ENCODE assay signal across 16 cellular contexts in the genomic region with DNA sequence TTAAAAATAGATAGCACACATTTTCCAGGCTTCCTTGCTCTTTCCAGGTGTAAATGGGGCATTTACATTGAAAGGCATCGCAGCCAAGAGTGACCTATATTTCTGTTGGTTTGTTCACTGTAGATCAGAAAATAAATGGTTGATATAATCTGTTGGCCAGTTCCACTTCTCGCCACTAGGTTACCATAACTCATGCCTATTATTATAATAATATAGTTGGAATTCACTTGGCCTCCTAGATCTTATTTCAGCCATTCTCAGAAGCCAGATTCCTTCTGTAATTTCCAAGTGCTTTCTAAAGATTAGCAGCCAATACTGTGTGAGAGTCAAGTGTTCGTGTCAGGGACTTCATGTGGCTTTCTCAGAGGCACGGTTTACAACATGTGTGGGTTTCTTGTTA.
DNase-seq lines count a peak whose midpoint lies in the region; ATAC-seq and TF ChIP-seq lines count a peak whose summit lies in the region.
"Had no signal": no experiment of that assay in that cellular context is flagged by ENCODE, and none has a peak within 500 bp of the region (broad histone marks: within the 10 kb centered on the region; RNA-seq: fewer than 3 reads in every experiment).

No MANE protein-coding gene starts in this region.

- TF ChIP-seq CTCF in GM12872 (IDR thresholded peaks at IDR 0.05; ENCODE audit: insufficient read depth, low read depth, low read length) (peak; percentile 26; the same call in 1 of the 3 replicates), HL-60 (IDR thresholded peaks at IDR 0.05; ENCODE audit: insufficient read depth, low read length) (peak; percentile 5), choroid plexus epithelial cell (conservative IDR thresholded peaks at IDR 0.05; ENCODE audit: low read depth, low read length) (peak; percentile 20), progenitor cell of endocrine pancreas (IDR thresholded peaks at IDR 0.05; ENCODE audit: unreplicated experiment) (peak; percentile 32)

- no peak overlapping the region for H3K27ac ChIP-seq in HL-60 (replicated peaks)
- H3K27ac ChIP-seq: BLaER1 treated with 17β-estradiol and CSF1 and Interleukin-3, amounts not matched to agents 10 nM and 100 nM; lower lobe of right lung had no signal

- H3K36me3 Mint-ChIP-seq in progenitor cell of endocrine pancreas (ENCODE audit: insufficient read depth), result no peaks in the 10 kb centered on the region
- H3K36me3 Mint-ChIP-seq in immature natural killer cell, result no peaks in the 10 kb centered on the region
- H3K36me3 Mint-ChIP-seq: brain; naive thymus-derived CD4-positive, alpha-beta T cell had no signal

- H3K9me3 Mint-ChIP-seq in progenitor cell of endocrine pancreas (ENCODE audit: low read depth) (no peaks in the 10 kb centered on the region), immature natural killer cell (no peaks in the 10 kb centered on the region)
- H3K9me3 Mint-ChIP-seq: naive thymus-derived CD4-positive, alpha-beta T cell had no signal

- no peak overlapping the region for H3K4me3 Mint-ChIP-seq in progenitor cell of endocrine pancreas (ENCODE audit: low read depth)
- H3K4me3 Mint-ChIP-seq in immature natural killer cell, result no peak overlapping the region
- H3K4me3 Mint-ChIP-seq: brain; naive thymus-derived CD4-positive, alpha-beta T cell had no signal

- H3K27me3 Mint-ChIP-seq in progenitor cell of endocrine pancreas (peaks cover 2% of the 10 kb centered on the region), immature natural killer cell (ENCODE audit: low read depth in 3 of 3) (peaks cover 0 to 8% (median 5%) of the 10 kb centered on the region in 3 donors)
- H3K27me3 Mint-ChIP-seq: brain; naive thymus-derived CD4-positive, alpha-beta T cell had no signal

- H3K4me1 Mint-ChIP-seq in progenitor cell of endocrine pancreas (ENCODE audit: low read depth) (no peaks in the 10 kb centered on the region), immature natural killer cell (no peaks in the 10 kb centered on the region)

- DNase-seq in HL-60 (ENCODE audit: low read depth in 1 of 2, low spot score in 1 of 2) (no peak), choroid plexus epithelial cell (ENCODE audit: low read depth) (peak; percentile 2), progenitor cell of endocrine pancreas (ENCODE audit: low spot score, unreplicated experiment) (no peak), immature natural killer cell (no peak)
- no peak for DNase-seq in effector CD8-positive, alpha-beta T cell (lab: John Stamatoyannopoulos, UW)
- DNase-seq: activated naive CD4-positive, alpha-beta T cell treated with anti-CD3 and anti-CD28 coated beads, Interleukin-2, amount 50 U/mL, for 16 hours; activated T-cell treated with anti-CD3 and anti-CD28 coated beads for 4 hours; DMS79 treated with DMSO at 0.1 percent for 48 hours; HCEC 1CT; lower lobe of right lung; naive thymus-derived CD4-positive, alpha-beta T cell; T1000 had no signal

- no peak for ATAC-seq in HG02588 (IDR thresholded peaks at IDR 0.05; ENCODE audit: unreplicated experiment)
- ATAC-seq: lower lobe of right lung; naive thymus-derived CD4-positive, alpha-beta T cell had no signal

- H3K4me3 ChIP-seq in HL-60 (replicated peaks; ENCODE audit: insufficient read depth, low read length) (no peak overlapping the region), choroid plexus epithelial cell (ENCODE audit: low read depth, low read length) (no peak overlapping the region)
- H3K4me3 ChIP-seq: BLaER1 treated with 17β-estradiol and CSF1 and Interleukin-3, amounts not matched to agents 10 nM and 100 nM; lower lobe of right lung had no signal

- H3K27ac Mint-ChIP-seq in progenitor cell of endocrine pancreas, result no peak overlapping the region
- H3K27ac Mint-ChIP-seq in immature natural killer cell, result no peak overlapping the region
- H3K27ac Mint-ChIP-seq: brain; naive thymus-derived CD4-positive, alpha-beta T cell had no signal

- H3K27me3 ChIP-seq in HL-60 (ENCODE audit: insufficient read depth, poor library complexity, severe bottlenecking), result no peaks in the 10 kb centered on the region
- H3K27me3 ChIP-seq: BLaER1 treated with 17β-estradiol and CSF1 and Interleukin-3, amounts not matched to agents 10 nM and 100 nM had no signal
